In the genomic region with DNA sequence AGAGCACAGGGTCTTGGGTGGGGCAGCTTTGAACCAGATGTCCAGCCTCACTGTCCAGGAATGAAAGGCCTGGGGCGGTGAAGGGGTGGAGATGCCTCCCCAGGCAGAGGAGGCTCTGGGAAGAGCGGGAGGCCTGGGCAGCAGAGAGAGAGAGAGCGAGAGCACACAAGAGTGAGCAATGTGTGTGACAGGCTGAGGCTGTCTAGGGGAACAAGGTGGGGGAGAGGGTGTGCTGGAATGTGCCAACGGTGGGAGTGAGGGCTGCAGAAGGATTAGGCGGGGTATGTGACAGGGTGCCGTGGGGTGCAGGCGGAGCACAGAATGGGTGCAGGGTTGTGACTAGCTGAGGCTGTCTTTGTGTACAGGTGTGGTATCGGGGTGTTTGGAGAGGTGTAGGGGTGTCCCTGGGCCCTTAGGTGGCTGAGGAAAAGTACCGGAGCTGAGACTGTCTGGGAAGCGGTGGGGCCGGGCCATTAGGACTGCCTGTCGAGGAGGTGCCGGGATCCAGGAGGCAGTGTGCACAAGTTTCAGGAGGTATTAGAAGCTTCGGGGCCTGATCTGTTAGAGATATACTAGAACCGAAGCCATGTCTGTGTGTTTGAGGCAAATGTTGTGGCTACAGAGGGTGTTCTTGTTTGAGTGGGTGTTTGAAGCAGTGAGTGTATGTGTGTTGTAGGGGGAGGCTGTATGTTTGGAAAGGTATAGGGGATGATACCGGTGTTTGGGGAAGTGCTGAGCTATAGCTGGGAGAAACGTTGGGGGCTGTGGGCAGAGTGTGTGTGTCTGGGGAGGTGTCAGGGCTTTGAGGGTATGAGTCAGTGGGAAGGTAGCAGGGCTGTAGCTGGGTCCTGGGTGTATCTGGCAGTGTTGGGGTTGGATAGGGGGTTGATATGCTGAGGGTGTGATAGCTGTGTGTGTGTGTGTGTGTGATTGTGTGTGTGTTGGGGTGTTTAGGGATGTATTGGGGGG, we compare ENCODE assay signal across 11 cellular contexts. TPM values are rescaled to one million over a fixed set of nuclear protein-coding genes. Genes with fewer than 3 reads are reported as not detected.
DNase-seq lines count a peak whose midpoint lies in the region; ATAC-seq and TF ChIP-seq lines count a peak whose summit lies in the region.
"Had no signal": no experiment of that assay in that cellular context is flagged by ENCODE, and none has a peak within 500 bp of the region (broad histone marks: within the 10 kb centered on the region; RNA-seq: fewer than 3 reads in every experiment).

No MANE protein-coding gene starts in this region.

- peak; percentile 64 for ATAC-seq in central memory CD8-positive, alpha-beta T cell (replicated peaks; ENCODE audit: extremely low read depth, poor library complexity, severe bottlenecking)
- no peak for ATAC-seq in upper lobe of right lung

- H3K36me3 Mint-ChIP-seq in central memory CD8-positive, alpha-beta T cell (ENCODE audit: insufficient read depth) = no peaks in the 10 kb centered on the region

- H3K36me3 ChIP-seq in mesodermal cell (ENCODE audit: control insufficient read depth, insufficient read depth, low read length) (peaks cover 25% of the 10 kb centered on the region), testis (ENCODE audit: low read depth, missing control alignments) (no peaks in the 10 kb centered on the region), upper lobe of right lung (no peaks in the 10 kb centered on the region)

- intact Hi-C loops in testis (cut with DNase I; ENCODE audit: low total_unique reads) (no loop called here), upper lobe of right lung (cut with DNase I) (no loop called here)

- H3K4me1 ChIP-seq in mesodermal cell (ENCODE audit: control insufficient read depth, insufficient read depth, low read length, poor library complexity, severe bottlenecking) (peaks cover 92% of the 10 kb centered on the region), testis (peaks cover 96% of the 10 kb centered on the region), upper lobe of right lung (peaks cover 56% of the 10 kb centered on the region)
- H3K4me1 ChIP-seq: Caco-2 had no signal

- TF ChIP-seq CTCF in testis (IDR thresholded peaks at IDR 0.05) (no peak), upper lobe of right lung (IDR thresholded peaks at IDR 0.05) (no peak)

- no peaks in the 10 kb centered on the region for H3K9me3 ChIP-seq in mesodermal cell (ENCODE audit: control insufficient read depth, low read length)
- no peaks in the 10 kb centered on the region for H3K9me3 ChIP-seq in testis
- no peaks in the 10 kb centered on the region for H3K9me3 ChIP-seq in upper lobe of right lung
- H3K9me3 ChIP-seq: Caco-2 had no signal

- peaks cover 8% of the 10 kb centered on the region for H3K4me1 Mint-ChIP-seq in central memory CD8-positive, alpha-beta T cell

- peak; percentile 77 for DNase-seq in AG20443 (ENCODE audit: low spot score)
- DNase-seq in KBM-7 = peak; percentile 74
- DNase-seq in central memory CD8-positive, alpha-beta T cell (ENCODE audit: low spot score in 2 of 2) = no peak
- DNase-seq in testis = no peak
- no peak for DNase-seq in activated CD4-positive, CD25-positive, alpha-beta regulatory T cell (lab: John Stamatoyannopoulos, UW)
- DNase-seq in upper lobe of right lung = no peak
- no peak for DNase-seq in NCI-H1694 treated with DMSO at 0.1 percent for 48 hours (lab: John Stamatoyannopoulos, UW)
- DNase-seq: activated CD4-positive, alpha-beta T cell treated with anti-CD3 and anti-CD28 coated beads, Interleukin-2, amount 50 U/mL, for 4 hours; Caco-2; effector memory CD4-positive, alpha-beta T cell had no signal

- in situ Hi-C loops in KBM-7 (cut with MboI; ENCODE audit: low pct_unique_long_range_greater_than_20kb, low sequenced_read_pairs) = no loop called here

- no peak overlapping the region for H3K4me3 ChIP-seq in mesodermal cell (ENCODE audit: extremely low read depth, insufficient read depth, low read length, poor library complexity, severe bottlenecking)
- no peak overlapping the region for H3K4me3 ChIP-seq in testis
- no peak overlapping the region for H3K4me3 ChIP-seq in upper lobe of right lung

- H3K27ac Mint-ChIP-seq in central memory CD8-positive, alpha-beta T cell (ENCODE audit: low read depth) = no peak overlapping the region

- H3K27me3 Mint-ChIP-seq in central memory CD8-positive, alpha-beta T cell = no peaks in the 10 kb centered on the region

- WGBS in mesodermal cell (ENCODE audit: insufficient coverage in 2 of 2), 2 experiments = 63 to 74% methylated on average over 15 to 17 of the region's 17 CpGs
- WGBS in testis, 2 donors = 36 to 57% methylated on average over 17 of the region's 17 CpGs

- peak overlapping the region; percentile 45 for H3K27ac ChIP-seq in mesodermal cell (ENCODE audit: low read depth, low read length, severe bottlenecking)
- H3K27ac ChIP-seq in testis = peak overlapping the region in 1 of 2 donors; percentile 71
- no peak overlapping the region for H3K27ac ChIP-seq in upper lobe of right lung

- no peaks in the 10 kb centered on the region for H3K9me3 Mint-ChIP-seq in central memory CD8-positive, alpha-beta T cell

- H3K27me3 ChIP-seq in testis = no peaks in the 10 kb centered on the region
- no peaks in the 10 kb centered on the region for H3K27me3 ChIP-seq in upper lobe of right lung

- no peak overlapping the region for H3K4me3 Mint-ChIP-seq in central memory CD8-positive, alpha-beta T cell

- TF ChIP-seq POLR2A in testis (IDR thresholded peaks at IDR 0.05) = no peak

RNA-seq across cellular contexts. Expression of a gene that starts 9.1 kb away (rescaled TPM):
- polyA plus RNA-seq in mesodermal cell (2013, experiment 1 of 2) = 44.6 TPM
- polyA plus RNA-seq in mesodermal cell (2013, experiment 2 of 2) = 35.0 TPM
- 10 to 100 TPM; 73.7 to 86.8 TPM for total RNA-seq in testis
- polyA plus RNA-seq in testis (ENCODE audit: insufficient read depth, low read depth, low replicate concordance) = 32.5 TPM
- total RNA-seq in upper lobe of right lung = 34.2 TPM

RNA-seq across cellular contexts. Expression of a gene that starts 40.2 kb away (rescaled TPM):
- not detected for polyA plus RNA-seq in mesodermal cell (2013, experiment 1 of 2)
- not detected for polyA plus RNA-seq in mesodermal cell (2013, experiment 2 of 2)
- 10 to 100 TPM in 1 of 2 donors, 1 to 10 TPM in 1; 10.0 to 10.2 TPM for total RNA-seq in testis
- 5.2 TPM for polyA plus RNA-seq in testis (ENCODE audit: insufficient read depth, low read depth, low replicate concordance)
- 149 TPM for total RNA-seq in upper lobe of right lung
- total RNA-seq: Caco-2 had no signal

Comparison
In these comparisons a context has a peak if more than half of its experiments do, and no peak if none do; other contexts are left out.
1. DNase-seq: peak in AG20443 (single experiment) and KBM-7 (single experiment); none in central memory CD8-positive, alpha-beta T cell (0 of 2), testis (single experiment), activated CD4-positive, CD25-positive, alpha-beta regulatory T cell (0 of 4), upper lobe of right lung (single experiment) and NCI-H1694 treated with DMSO at 0.1 percent for 48 hours (single experiment).
2. RNA of a gene that starts 40.2 kb away (total RNA-seq): 149 TPM in upper lobe of right lung (single experiment); 10.0 to 10.2 TPM in testis; every median in the first group is over 10 times any median in the second.